In genomic region chrX:56563231-56564116, GRCh38 we compare ENCODE assay signal across 8 cellular contexts. TPM values are rescaled to one million over a fixed set of nuclear protein-coding genes. Genes with fewer than 3 reads are reported as not detected.
A peak's percentile ranks its signal among the peaks of the same experiment; 100 is the strongest.
DNase-seq lines count a peak whose midpoint lies in the region; ATAC-seq and TF ChIP-seq lines count a peak whose summit lies in the region.

TSS of gene UBQLN2 (plus strand) at chrX:56563627. CDS start at chrX:56563874, 247 bp downstream.

- H3K27ac ChIP-seq in sigmoid colon: peak within 1 kb of the TSS; percentile 91 to 95 (median 94)

- intact Hi-C loops in sigmoid colon (cut with DNase I): loop anchor here (5.0 kb wide), 1 partner anchor 169 kb away; no protein-coding TSS in a partner anchor

- TF ChIP-seq EP300 in sigmoid colon (IDR thresholded peaks at IDR 0.05): no peak

- no peaks in the 10 kb centered on the region for H3K9me3 ChIP-seq in sigmoid colon

- peak; percentile 68 for ATAC-seq in HG02884 (IDR thresholded peaks at IDR 0.05; ENCODE audit: unreplicated experiment)

- peak; percentile 55 to 60 for DNase-seq in NCI-H1930 (lab: John Stamatoyannopoulos, UW)
- peak; percentile 57 for DNase-seq in T1000 (lab: John Stamatoyannopoulos, UW)
- peak; percentile 88 for DNase-seq in astrocyte of the hippocampus (ENCODE audit: low read depth, low spot score)
- DNase-seq in hypothalamus (lab: John Stamatoyannopoulos, UW): peak in 50 of 51 donors; percentile 9 to 80 (median 64)
- DNase-seq in sigmoid colon: peak; percentile 92
- DNase-seq in HPDE6-E6E7 (ENCODE audit: extremely low spot score): no peak

- no peaks in the 10 kb centered on the region for H3K36me3 ChIP-seq in sigmoid colon

- TF ChIP-seq POLR2A in GM15510 (IDR thresholded peaks at IDR 0.05; ENCODE audit: borderline replicate concordance, extremely low read depth, insufficient read length) (peak; percentile 75), sigmoid colon (IDR thresholded peaks at IDR 0.05) (peak; percentile 68 to 73)

- peak within 1 kb of the TSS; percentile 53 to 68 (median 64) for H3K4me3 ChIP-seq in sigmoid colon

- TF ChIP-seq CTCF in sigmoid colon (IDR thresholded peaks at IDR 0.05): no peak

- 0 to 1% methylated on average over 70 of the region's 70 CpGs for WGBS in sigmoid colon, 2 donors

- H3K4me1 ChIP-seq in sigmoid colon: peaks cover 0 to 26% (median 6%) of the 10 kb centered on the region in 4 donors

- no peaks in the 10 kb centered on the region for H3K27me3 ChIP-seq in sigmoid colon

RNA-seq across cellular contexts. Expression of gene UBQLN2, which starts in this region (rescaled TPM):
- 10 to 100 TPM; 23.6 to 28.9 (median 25.4) TPM for total RNA-seq in sigmoid colon
- polyA plus RNA-seq in sigmoid colon: 10 to 100 TPM in 1 of 3 donors, 1 to 10 TPM in 2; 6.6 to 12.4 (median 7.2) TPM
